In genomic region chr15:75661041-75661778, GRCh38 we compare ENCODE assay signal across 8 cellular contexts. TPM values are rescaled to one million over a fixed set of nuclear protein-coding genes. Genes with fewer than 3 reads are reported as not detected.
DNase-seq lines count a peak whose midpoint lies in the region; ATAC-seq and TF ChIP-seq lines count a peak whose summit lies in the region.

No MANE protein-coding gene starts in this region.

- H3K79me1 ChIP-seq in neuronal stem cell (ENCODE audit: low read depth, low read length) = peaks cover 7% of the 10 kb centered on the region

- no peak overlapping the region for H3K4me2 ChIP-seq in neuronal stem cell (ENCODE audit: insufficient read depth, low read length, poor library complexity, severe bottlenecking)

- peaks cover 34% of the 10 kb centered on the region for H3K36me3 ChIP-seq in RWPE2 (ENCODE audit: low read depth)
- H3K36me3 ChIP-seq in neuronal stem cell (replicated peaks in 1 of 2; ENCODE audit: control insufficient read depth in 2 of 2, insufficient read depth in 2 of 2, low read length in 2 of 2) = peaks cover 20 to 47% of the 10 kb centered on the region in 2 donors
- H3K36me3 ChIP-seq in BE2C = no peaks in the 10 kb centered on the region

- H2BK5ac ChIP-seq in neuronal stem cell (ENCODE audit: low read length) = peak overlapping the region; percentile 53

- peak; percentile 93 for ATAC-seq in RWPE2 (ENCODE audit: low read depth)

- no peak for TF ChIP-seq CTCF in AG09319 (IDR thresholded peaks at IDR 0.05; ENCODE audit: low read depth, low read length)
- no peak for TF ChIP-seq CTCF in RWPE2 (IDR thresholded peaks at IDR 0.05; ENCODE audit: poor library complexity, severe bottlenecking)
- no peak for TF ChIP-seq CTCF in fibroblast of the aortic adventitia (IDR thresholded peaks at IDR 0.05; ENCODE audit: insufficient read depth, low read length)
- TF ChIP-seq CTCF in BE2C (IDR thresholded peaks at IDR 0.05; ENCODE audit: low read depth, low read length) = no peak

- H4K8ac ChIP-seq in neuronal stem cell (ENCODE audit: low read depth, low read length) = no peak overlapping the region

- WGBS in neuronal stem cell (ENCODE audit: extremely low coverage in 2 of 2, insufficient read length in 2 of 2, insufficient replicate concordance in 1 of 2), 2 donors = no CpG with 5 or more reads among the region's 14 CpGs

- H3K4me3 ChIP-seq in RWPE2 (ENCODE audit: severe bottlenecking) (no peak overlapping the region), fibroblast of the aortic adventitia (ENCODE audit: low read depth, low read length) (peak overlapping the region; percentile 22), neuronal stem cell (ENCODE audit: low read length in 2 of 2) (no peak overlapping the region), BE2C (ENCODE audit: low read depth, low read length) (no peak overlapping the region)

- H3K23ac ChIP-seq in neuronal stem cell (ENCODE audit: low read depth, low read length, poor library complexity) = no peak overlapping the region

- DNase-seq in AG09319 (ENCODE audit: extremely low read depth, low read depth) = peak; percentile 87
- DNase-seq in RWPE2 (ENCODE audit: low spot score) = peak; percentile 100
- peak; percentile 95 for DNase-seq in fibroblast of the aortic adventitia (ENCODE audit: low read depth)
- no peak for DNase-seq in neuronal stem cell (ENCODE audit: low spot score)
- DNase-seq in BE2C = no peak
- no peak for DNase-seq in NCI-H82 (lab: John Stamatoyannopoulos, UW)
- DNase-seq in activated naive CD4-positive, alpha-beta T cell (lab: John Stamatoyannopoulos, UW) = no peak
- no peak for DNase-seq in stimulated activated CD4-positive, alpha-beta T cell treated with anti-CD3 and anti-CD28 coated beads, Interleukin-15, amount 100 ng/mL, for 24 hours

- peaks cover 38% of the 10 kb centered on the region for H3K4me1 ChIP-seq in RWPE2 (ENCODE audit: insufficient read depth, poor library complexity, severe bottlenecking)
- H3K4me1 ChIP-seq in neuronal stem cell (ENCODE audit: control insufficient read depth in 2 of 2, insufficient read depth in 1 of 2, low read depth in 1 of 2, low read length in 2 of 2) = peaks cover 0 to 7% of the 10 kb centered on the region in 2 donors
- peaks cover 12% of the 10 kb centered on the region for H3K4me1 ChIP-seq in BE2C

- H2BK12ac ChIP-seq in neuronal stem cell (ENCODE audit: low read length) = no peak overlapping the region

- H3K18ac ChIP-seq in neuronal stem cell (ENCODE audit: low read length) = peak overlapping the region; percentile 11

- H3K27me3 ChIP-seq in RWPE2 (ENCODE audit: insufficient read depth, poor library complexity, severe bottlenecking) (no peaks in the 10 kb centered on the region), neuronal stem cell (ENCODE audit: control insufficient read depth in 3 of 3, insufficient read depth in 3 of 3, low read depth in 1 of 3, low read length in 3 of 3) (no peaks in the 10 kb centered on the region), BE2C (no peaks in the 10 kb centered on the region)

- peak overlapping the region; percentile 24 for H4K91ac ChIP-seq in neuronal stem cell (ENCODE audit: low read depth, low read length, poor library complexity)

- H2AFZ ChIP-seq in neuronal stem cell (ENCODE audit: low read length) = no peak overlapping the region

- no peak overlapping the region for H3K14ac ChIP-seq in neuronal stem cell (ENCODE audit: low read length)

- H3K9ac ChIP-seq in neuronal stem cell (ENCODE audit: low read depth, low read length, poor library complexity) = peak overlapping the region; percentile 30

- no peak overlapping the region for H2BK120ac ChIP-seq in neuronal stem cell (ENCODE audit: low read depth, low read length)

- H3K4ac ChIP-seq in neuronal stem cell (ENCODE audit: low read length) = no peak overlapping the region

- H2AK5ac ChIP-seq in neuronal stem cell (ENCODE audit: low read depth, low read length) = no peak overlapping the region

- no peak overlapping the region for H2BK15ac ChIP-seq in neuronal stem cell (ENCODE audit: low read length)

- H3K9me3 ChIP-seq in RWPE2 (ENCODE audit: severe bottlenecking) (no peaks in the 10 kb centered on the region), neuronal stem cell (replicated peaks in 1 of 2; ENCODE audit: control insufficient read depth in 2 of 2, insufficient read depth in 1 of 2, low read depth in 1 of 2, low read length in 2 of 2) (no peaks in the 10 kb centered on the region), BE2C (no peaks in the 10 kb centered on the region)

- H3K27ac ChIP-seq in RWPE2 (ENCODE audit: poor library complexity, severe bottlenecking) = peak overlapping the region; percentile 97
- no peak overlapping the region for H3K27ac ChIP-seq in neuronal stem cell (replicated peaks; ENCODE audit: low read length)

RNA-seq across cellular contexts. Expression of gene SNX33, which starts 13.5 kb away (rescaled TPM):
- 27.8 and 35.2 TPM in 2 replicates for total RNA-seq in fibroblast of the aortic adventitia (ENCODE audit: low replicate concordance)
- 9.8 TPM for polyA plus RNA-seq in neuronal stem cell (2013, experiment 1 of 2)
- 10.7 TPM for polyA plus RNA-seq in neuronal stem cell (2013, experiment 2 of 2)
- 1.6 TPM for polyA plus RNA-seq in BE2C (2012; ENCODE audit: insufficient read depth, insufficient read length, low read depth)

RNA-seq across cellular contexts. Expression of gene IMP3, which starts 21.2 kb away (rescaled TPM):
- 81.7 and 82.1 TPM in 2 replicates for total RNA-seq in fibroblast of the aortic adventitia (ENCODE audit: low replicate concordance)
- polyA plus RNA-seq in neuronal stem cell (2013, experiment 1 of 2) = 51.8 TPM
- 51.5 TPM for polyA plus RNA-seq in neuronal stem cell (2013, experiment 2 of 2)
- 427 TPM for polyA plus RNA-seq in BE2C (2012; ENCODE audit: insufficient read depth, insufficient read length, low read depth)

RNA-seq across cellular contexts. Expression of gene SNUPN, which starts 35.7 kb away (rescaled TPM):
- total RNA-seq in fibroblast of the aortic adventitia (ENCODE audit: low replicate concordance) = 41.5 and 43.3 TPM in 2 replicates
- polyA plus RNA-seq in neuronal stem cell (2013, experiment 1 of 2) = 15.5 TPM
- polyA plus RNA-seq in neuronal stem cell (2013, experiment 2 of 2) = 14.9 TPM
- 15.7 TPM for polyA plus RNA-seq in BE2C (2012; ENCODE audit: insufficient read depth, insufficient read length, low read depth)

RNA-seq across cellular contexts. Expression of gene CSPG4, which starts 51.4 kb away (rescaled TPM):
- 12.0 and 27.8 TPM in 2 replicates for total RNA-seq in fibroblast of the aortic adventitia (ENCODE audit: low replicate concordance)
- 0.11 TPM for polyA plus RNA-seq in neuronal stem cell (2013, experiment 1 of 2)
- polyA plus RNA-seq in neuronal stem cell (2013, experiment 2 of 2) = 0.10 TPM
- 5.9 TPM for polyA plus RNA-seq in BE2C (2012; ENCODE audit: insufficient read depth, insufficient read length, low read depth)

Comparison
In these comparisons a context has a peak if more than half of its experiments do, and no peak if none do; other contexts are left out.
1. DNase-seq: peak in AG09319 (single experiment), RWPE2 (single experiment) and fibroblast of the aortic adventitia (single experiment); none in neuronal stem cell (single experiment), BE2C (single experiment), NCI-H82 (single experiment), activated naive CD4-positive, alpha-beta T cell (0 of 4) and stimulated activated CD4-positive, alpha-beta T cell treated with anti-CD3 and anti-CD28 coated beads, Interleukin-15, amount 100 ng/mL, for 24 hours (single experiment).